Comparison of ENCODE assay signal across 25 cellular contexts in the genomic region with DNA sequence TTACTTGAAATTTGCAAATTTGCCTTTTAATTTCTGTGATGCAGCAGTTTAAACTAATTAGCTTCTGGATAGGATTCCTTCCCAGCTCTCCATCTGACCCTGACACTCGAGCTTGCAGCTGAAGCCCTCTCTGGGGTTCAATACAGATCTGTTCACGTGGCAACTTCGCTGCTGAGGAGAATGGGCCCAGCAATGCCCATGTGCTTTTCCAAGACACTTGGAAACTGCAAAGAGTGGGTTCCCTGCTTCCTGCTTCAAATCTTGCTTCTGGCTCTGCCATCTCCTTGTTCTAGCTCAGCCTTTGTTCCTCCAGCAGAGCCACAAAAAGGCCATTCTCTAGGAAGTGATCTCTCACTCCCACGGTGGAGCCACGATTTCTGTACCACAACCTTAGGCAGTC. TPM values are rescaled to one million over a fixed set of nuclear protein-coding genes. Genes with fewer than 3 reads are reported as not detected.
DNase-seq lines count a peak whose midpoint lies in the region; ATAC-seq and TF ChIP-seq lines count a peak whose summit lies in the region.
"Had no signal": no experiment of that assay in that cellular context is flagged by ENCODE, and none has a peak within 500 bp of the region (broad histone marks: within the 10 kb centered on the region; RNA-seq: fewer than 3 reads in every experiment).

No MANE protein-coding gene starts in this region.

- intact Hi-C loops in esophagus squamous epithelium (cut with DNase I), result no loop called here
- intact Hi-C loops in sciatic nerve (cut with DNase I), result no loop called here

- H3K27me3 ChIP-seq in esophagus squamous epithelium (peaks cover 0 to 6% (median 0%) of the 10 kb centered on the region in 4 donors), lung (ENCODE audit: control insufficient read depth, insufficient read depth) (no peaks in the 10 kb centered on the region)
- H3K27me3 ChIP-seq: BE2C; BLaER1 treated with 17β-estradiol and CSF1 and Interleukin-3, amounts not matched to agents 10 nM and 100 nM had no signal

- no peak for TF ChIP-seq POLR2A in NB4 (IDR thresholded peaks at IDR 0.05; ENCODE audit: extremely low read depth, insufficient read length)
- no peak for TF ChIP-seq POLR2A in esophagus squamous epithelium (IDR thresholded peaks at IDR 0.05)

- DNase-seq in NB4 (ENCODE audit: low read depth) (peak; percentile 8), NCI-H1105 treated with DMSO at 0.1 percent for 48 hours (lab: John Stamatoyannopoulos, UW) (peak; percentile 95), esophagus squamous epithelium (lab: John Stamatoyannopoulos, UW) (no peak), lung (ENCODE audit: low spot score) (peak; percentile 14), RKO (ENCODE audit: low spot score) (no peak), sciatic nerve (ENCODE audit: low spot score) (no peak), NCI-H2107 (lab: John Stamatoyannopoulos, UW) (no peak)
- DNase-seq: 8988T; ACHN; AML-193; BE2C; CD4-positive, alpha-beta T cell; CD8-positive, alpha-beta memory T cell; DMS 273 treated with DMSO at 0.1 percent for 48 hours; DMS79; EL; GDM1; GM23248; H7; HCEC 1CT had no signal

- H3K27ac ChIP-seq in esophagus squamous epithelium (peak overlapping the region; percentile 9 to 89 (median 76)), lung (ENCODE audit: low read depth in 1 of 2, low read length in 1 of 2) (no peak overlapping the region)
- H3K27ac ChIP-seq: A549; BLaER1 treated with 17β-estradiol and CSF1 and Interleukin-3, amounts not matched to agents 10 nM and 100 nM; GM23248 had no signal

- no peaks in the 10 kb centered on the region for H3K9me3 ChIP-seq in esophagus squamous epithelium
- H3K9me3 ChIP-seq in lung (ENCODE audit: control insufficient read depth in 2 of 2, insufficient read depth in 1 of 2, low read length in 1 of 2), result peaks cover 0 to 1% of the 10 kb centered on the region in 2 donors
- H3K9me3 ChIP-seq: A549; BE2C; BLaER1 treated with 17β-estradiol and CSF1 and Interleukin-3, amounts not matched to agents 10 nM and 100 nM had no signal

- no peak for ATAC-seq in lung (ENCODE audit: insufficient read depth, low FRiP score)
- no peak for ATAC-seq in sciatic nerve
- ATAC-seq: A549, GM12878 had no signal

- H3K36me3 ChIP-seq in esophagus squamous epithelium (no peaks in the 10 kb centered on the region), lung (ENCODE audit: control insufficient read depth in 2 of 2, insufficient read depth in 2 of 2, low read length in 2 of 2) (no peaks in the 10 kb centered on the region)
- H3K36me3 ChIP-seq: BE2C; BLaER1 treated with 17β-estradiol and CSF1 and Interleukin-3, amounts not matched to agents 10 nM and 100 nM had no signal

- H3K4me3 ChIP-seq in NB4 (ENCODE audit: low read depth, low read length), result no peak overlapping the region
- no peak overlapping the region for H3K4me3 ChIP-seq in esophagus squamous epithelium
- H3K4me3 ChIP-seq in lung, result no peak overlapping the region
- H3K4me3 ChIP-seq: A549; BLaER1 treated with 17β-estradiol and CSF1 and Interleukin-3, amounts not matched to agents 10 nM and 100 nM; GM12878; GM23248 had no signal

- WGBS in esophagus squamous epithelium, 2 donors, result 66 to 68% methylated on average over 5 of the region's 5 CpGs
- 77 to 79% methylated on average over 5 of the region's 5 CpGs for WGBS in lung, 2 donors

- H3K4me1 ChIP-seq in esophagus squamous epithelium, result peaks cover 1 to 65% (median 8%) of the 10 kb centered on the region in 3 donors
- H3K4me1 ChIP-seq in lung (ENCODE audit: control insufficient read depth in 2 of 2, insufficient read depth in 2 of 2, low read length in 2 of 2), result no peaks in the 10 kb centered on the region
- H3K4me1 ChIP-seq: A549; BE2C; BLaER1 treated with 17β-estradiol and CSF1 and Interleukin-3, amounts not matched to agents 10 nM and 100 nM had no signal

- TF ChIP-seq CTCF in NB4 (IDR thresholded peaks at IDR 0.05; ENCODE audit: low read depth, low read length), result no peak
- TF ChIP-seq CTCF in esophagus squamous epithelium (IDR thresholded peaks at IDR 0.05), result no peak
- TF ChIP-seq CTCF in lung (IDR thresholded peaks at IDR 0.05; ENCODE audit: control extremely low read depth, extremely low read depth), result no peak

RNA-seq across cellular contexts. Expression of a gene that starts 50.0 kb away (rescaled TPM):
- under 1 TPM; 0.18 to 0.91 (median 0.56) TPM for total RNA-seq in esophagus squamous epithelium
- 1 to 10 TPM in 1 of 2 donors, under 1 TPM in 1; 0.37 to 6.0 TPM for total RNA-seq in lung
- 1 to 10 TPM; 2.1 to 6.3 TPM for polyA plus RNA-seq in lung
- total RNA-seq in sciatic nerve, result 0.36 TPM
- total RNA-seq: CD4-positive, alpha-beta T cell; CD8-positive, alpha-beta memory T cell; GM12878; GM23248; H7 had no signal
- polyA plus RNA-seq: A549; CD14-positive monocyte; CD8-positive, alpha-beta memory T cell; GM12878; GM23248; H1 had no signal

Comparison
In these comparisons a context has a peak if more than half of its experiments do, and no peak if none do; other contexts are left out.
1. DNase-seq: peak in NB4 (single experiment), NCI-H1105 treated with DMSO at 0.1 percent for 48 hours (single experiment) and lung (single experiment); none in esophagus squamous epithelium (single experiment), RKO (single experiment), sciatic nerve (single experiment) and NCI-H2107 (single experiment).
2. H3K27ac ChIP-seq: peak in esophagus squamous epithelium (4 of 4); none in lung (0 of 2).